Comparison of ENCODE assay signal across 16 cellular contexts in genomic region chr15:90756916-90757315, GRCh38.
"Had no signal": no experiment of that assay in that cellular context is flagged by ENCODE, and none has a peak within 500 bp of the region (broad histone marks: within the 10 kb centered on the region; RNA-seq: fewer than 3 reads in every experiment).

No MANE protein-coding gene starts in this region.

- H3K27ac Mint-ChIP-seq: activated naive CD4-positive, alpha-beta T cell treated with anti-CD3 and anti-CD28 coated beads for 36 hours; effector memory CD8-positive, alpha-beta T cell; stimulated activated naive CD8-positive, alpha-beta T cell treated with anti-CD3 and anti-CD28 coated beads, Interleukin-15, Interleukin-2, amounts not matched to agents 100 ng/mL and 50 ng/mL, for 24 hours; T-cell had no signal

- H3K4me3 ChIP-seq: coronary artery, SJSA1, thoracic aorta, uterus had no signal

- H3K4me3 Mint-ChIP-seq: activated CD4-positive, alpha-beta memory T cell treated with anti-CD3 and anti-CD28 coated beads, Interleukin-2, amount 10 ng/mL, durations not matched to agents 7 days and 5 days; activated naive CD4-positive, alpha-beta T cell treated with anti-CD3 and anti-CD28 coated beads for 36 hours; activated T-cell treated with anti-CD3 and anti-CD28 coated beads, Interleukin-2, amount 50 U/mL, for 72 hours; effector memory CD8-positive, alpha-beta T cell; stimulated activated naive CD8-positive, alpha-beta T cell treated with anti-CD3 and anti-CD28 coated beads, Interleukin-15, Interleukin-2, amounts not matched to agents 100 ng/mL and 50 ng/mL, for 24 hours; T-cell had no signal

- H3K27ac ChIP-seq: coronary artery, SJSA1, thoracic aorta, uterus had no signal

- H3K27me3 Mint-ChIP-seq: activated CD4-positive, alpha-beta memory T cell treated with anti-CD3 and anti-CD28 coated beads, Interleukin-2, amount 10 ng/mL, durations not matched to agents 7 days and 5 days; effector memory CD8-positive, alpha-beta T cell; stimulated activated naive CD8-positive, alpha-beta T cell treated with anti-CD3 and anti-CD28 coated beads, Interleukin-15, Interleukin-2, amounts not matched to agents 100 ng/mL and 50 ng/mL, for 24 hours; T-cell had no signal

- H3K9me3 Mint-ChIP-seq: activated CD4-positive, alpha-beta memory T cell treated with anti-CD3 and anti-CD28 coated beads, Interleukin-2, amount 10 ng/mL, durations not matched to agents 7 days and 5 days; activated naive CD4-positive, alpha-beta T cell treated with anti-CD3 and anti-CD28 coated beads for 36 hours; activated T-cell treated with anti-CD3 and anti-CD28 coated beads, Interleukin-2, amount 50 U/mL, for 72 hours; effector memory CD8-positive, alpha-beta T cell; stimulated activated naive CD8-positive, alpha-beta T cell treated with anti-CD3 and anti-CD28 coated beads, Interleukin-15, Interleukin-2, amounts not matched to agents 100 ng/mL and 50 ng/mL, for 24 hours; T-cell had no signal

- H3K36me3 ChIP-seq: thoracic aorta, uterus had no signal

- H3K4me1 ChIP-seq: uterus had no signal

- H3K27me3 ChIP-seq: SJSA1, uterus had no signal

- H3K9me3 ChIP-seq: SJSA1, thoracic aorta, uterus had no signal

- DNase-seq: activated CD4-positive, alpha-beta memory T cell treated with anti-CD3 and anti-CD28 coated beads, Interleukin-2, amount 10 ng/mL, durations not matched to agents 7 days and 5 days; activated naive CD4-positive, alpha-beta T cell treated with anti-CD3 and anti-CD28 coated beads for 36 hours; activated T-cell treated with anti-CD3 and anti-CD28 coated beads, Interleukin-2, amount 50 U/mL, for 72 hours; effector memory CD8-positive, alpha-beta T cell; hippocampal formation; kidney glomerular epithelial cell; nucleus accumbens; stimulated activated CD4-positive, alpha-beta T cell treated with anti-CD3 and anti-CD28 coated beads, Interleukin-12 subunit alpha, Interleukin-12 subunit beta, amount 100 ng/mL, for 4 hours; T-cell; uterus had no signal

- ATAC-seq: activated CD4-positive, CD25-positive, alpha-beta regulatory T cell treated with anti-CD3 and anti-CD28 coated beads, Interleukin-2, amount 50 U/mL, for 24 hours; activated T-cell treated with anti-CD3 and anti-CD28 coated beads, Interleukin-2, amount 50 U/mL, for 72 hours; effector memory CD8-positive, alpha-beta T cell; sciatic nerve; T-cell had no signal
